9 cellular contexts compared by ENCODE assay signal in genomic region chr1:177181280-177181630, GRCh38. TPM values are rescaled to one million over a fixed set of nuclear protein-coding genes. Genes with fewer than 3 reads are reported as not detected.
DNase-seq lines count a peak whose midpoint lies in the region; ATAC-seq and TF ChIP-seq lines count a peak whose summit lies in the region.
"Had no signal": no experiment of that assay in that cellular context is flagged by ENCODE, and none has a peak within 500 bp of the region (broad histone marks: within the 10 kb centered on the region; RNA-seq: fewer than 3 reads in every experiment).

No MANE protein-coding gene starts in this region.

- no peaks in the 10 kb centered on the region for H4K20me1 ChIP-seq in DOHH2 (ENCODE audit: control insufficient read depth, insufficient read depth, low read depth, low read length)

- TF ChIP-seq CTCF in DOHH2 (IDR thresholded peaks at IDR 0.05; ENCODE audit: low read depth, low read length, poor library complexity, severe bottlenecking) = no peak
- no peak for TF ChIP-seq CTCF in MCF 10A (IDR thresholded peaks at IDR 0.05; ENCODE audit: unreplicated experiment)

- no peak overlapping the region for H3K27ac ChIP-seq in DOHH2 (ENCODE audit: low read depth, low read length)

- H3K9me3 ChIP-seq in DOHH2 (ENCODE audit: control insufficient read depth, insufficient read depth, low read length) = peaks cover 4% of the 10 kb centered on the region; the same call in 1 of the 2 replicates

- H3K27me3 Mint-ChIP-seq in MCF 10A (ENCODE audit: insufficient read depth, unreplicated experiment) (peaks cover 75% of the 10 kb centered on the region), T-cell (peaks cover 22 to 24% of the 10 kb centered on the region in 2 donors)
- H3K27me3 Mint-ChIP-seq in naive thymus-derived CD8-positive, alpha-beta T cell = peaks cover 23 to 58% (median 29%) of the 10 kb centered on the region in 5 donors
- peaks cover 14% of the 10 kb centered on the region for H3K27me3 Mint-ChIP-seq in activated CD8-positive, alpha-beta memory T cell treated with anti-CD3 and anti-CD28 coated beads, Interleukin-2, amount 10 ng/mL, durations not matched to agents 7 days and 5 days
- H3K27me3 Mint-ChIP-seq: central memory CD8-positive, alpha-beta T cell had no signal

- no peaks in the 10 kb centered on the region for H3K36me3 ChIP-seq in DOHH2 (ENCODE audit: control insufficient read depth, low read length)

- no peaks in the 10 kb centered on the region for H3K4me1 ChIP-seq in DOHH2 (ENCODE audit: control insufficient read depth, low read length)

- 0 out of 2 replicates have a peak overlapping the region, but pooled peaks have one; percentile 26 for H3K4me2 ChIP-seq in DOHH2 (ENCODE audit: low read length)

- CTCF ChIA-PET in MCF 10A (lab: Yijun Ruan, JAX) = interaction anchor here (0.6 to 6.3 kb wide), 41 partner anchors 10 to 1090 kb away, joined by 3 to 150 read pairs (median 4); partner anchors contain the start of gene ASTN1
- CTCF ChIA-PET in T-cell (lab: Charles Lee) = no interaction called here
- CTCF ChIA-PET in activated CD8-positive, alpha-beta memory T cell treated with anti-CD3 and anti-CD28 coated beads, Interleukin-2, amount 10 ng/mL, durations not matched to agents 7 days and 5 days (lab: Charles Lee) = interaction anchor here (1.4 to 1.6 kb wide), 3 partner anchors 9 to 283 kb away, joined by 3 to 5 read pairs (median 4); no protein-coding TSS in a partner anchor

- H3K27ac Mint-ChIP-seq in MCF 10A (ENCODE audit: low read depth, unreplicated experiment) (no peak overlapping the region), T-cell (no peak overlapping the region)
- no peak overlapping the region for H3K27ac Mint-ChIP-seq in naive thymus-derived CD8-positive, alpha-beta T cell
- no peak overlapping the region for H3K27ac Mint-ChIP-seq in activated CD8-positive, alpha-beta memory T cell treated with anti-CD3 and anti-CD28 coated beads, Interleukin-2, amount 10 ng/mL, durations not matched to agents 7 days and 5 days

- H3K9me3 Mint-ChIP-seq in MCF 10A (ENCODE audit: unreplicated experiment) (no peaks in the 10 kb centered on the region), T-cell (peaks cover 0 to 4% (median 0%) of the 10 kb centered on the region in 3 donors)
- H3K9me3 Mint-ChIP-seq in naive thymus-derived CD8-positive, alpha-beta T cell = peaks cover 0 to 10% (median 4%) of the 10 kb centered on the region in 9 donors
- no peaks in the 10 kb centered on the region for H3K9me3 Mint-ChIP-seq in activated CD8-positive, alpha-beta memory T cell treated with anti-CD3 and anti-CD28 coated beads, Interleukin-2, amount 10 ng/mL, durations not matched to agents 7 days and 5 days (ENCODE audit: low read depth)
- H3K9me3 Mint-ChIP-seq: central memory CD8-positive, alpha-beta T cell had no signal

- DNase-seq in MCF 10A (ENCODE audit: unreplicated experiment) (no peak), T-cell (no peak), NCI-H774 (lab: John Stamatoyannopoulos, UW) (no peak), T-helper 9 cell (no peak)
- peak in 1 of 10 donors; percentile 1 for DNase-seq in naive thymus-derived CD8-positive, alpha-beta T cell
- DNase-seq in activated CD8-positive, alpha-beta memory T cell treated with anti-CD3 and anti-CD28 coated beads, Interleukin-2, amount 10 ng/mL, durations not matched to agents 7 days and 5 days = no peak

- H3K27me3 ChIP-seq in DOHH2 (ENCODE audit: control insufficient read depth, low read length) = peaks cover 7% of the 10 kb centered on the region

- ATAC-seq in HG02623 (IDR thresholded peaks at IDR 0.05; ENCODE audit: unreplicated experiment) = peak; percentile 30
- ATAC-seq in naive thymus-derived CD8-positive, alpha-beta T cell = peak in 1 of 2 donors; percentile 12
- no peak for ATAC-seq in T-cell (replicated peaks in 1 of 4)
- ATAC-seq in activated CD8-positive, alpha-beta memory T cell treated with anti-CD3 and anti-CD28 coated beads, Interleukin-2, amount 10 ng/mL, durations not matched to agents 7 days and 5 days = no peak

- no peaks in the 10 kb centered on the region for H3F3A ChIP-seq in DOHH2 (ENCODE audit: control insufficient read depth, insufficient read depth)

- intact Hi-C loops in MCF 10A (cut with micrococcal nuclease) = loop anchor here (1.0 to 10.0 kb wide), 6 partner anchors 75 to 765 kb away; no protein-coding TSS in a partner anchor

- H3K4me3 Mint-ChIP-seq in MCF 10A (ENCODE audit: unreplicated experiment) (peak overlapping the region; percentile 56), T-cell (peak overlapping the region in 1 of 3 donors; percentile 58)
- peak overlapping the region in 8 of 10 donors; percentile 48 to 68 (median 59) for H3K4me3 Mint-ChIP-seq in naive thymus-derived CD8-positive, alpha-beta T cell
- H3K4me3 Mint-ChIP-seq in activated CD8-positive, alpha-beta memory T cell treated with anti-CD3 and anti-CD28 coated beads, Interleukin-2, amount 10 ng/mL, durations not matched to agents 7 days and 5 days = no peak overlapping the region
- H3K4me3 Mint-ChIP-seq: central memory CD8-positive, alpha-beta T cell had no signal

- H3K4me3 ChIP-seq in DOHH2 (ENCODE audit: low read length) = no peak overlapping the region

- peaks cover 8% of the 10 kb centered on the region for H3K4me1 Mint-ChIP-seq in MCF 10A (ENCODE audit: insufficient read depth, unreplicated experiment)
- H3K4me1 Mint-ChIP-seq in naive thymus-derived CD8-positive, alpha-beta T cell = peaks cover 3 to 16% (median 11%) of the 10 kb centered on the region in 4 donors
- H3K4me1 Mint-ChIP-seq in T-cell = peaks cover 8 to 18% (median 10%) of the 10 kb centered on the region in 3 donors
- peaks cover 5% of the 10 kb centered on the region for H3K4me1 Mint-ChIP-seq in activated CD8-positive, alpha-beta memory T cell treated with anti-CD3 and anti-CD28 coated beads, Interleukin-2, amount 10 ng/mL, durations not matched to agents 7 days and 5 days

- H3K36me3 Mint-ChIP-seq in MCF 10A (ENCODE audit: insufficient read depth, unreplicated experiment) = no peaks in the 10 kb centered on the region
- H3K36me3 Mint-ChIP-seq in naive thymus-derived CD8-positive, alpha-beta T cell = peaks cover 0 to 2% (median 0%) of the 10 kb centered on the region in 3 donors
- no peaks in the 10 kb centered on the region for H3K36me3 Mint-ChIP-seq in T-cell
- no peaks in the 10 kb centered on the region for H3K36me3 Mint-ChIP-seq in activated CD8-positive, alpha-beta memory T cell treated with anti-CD3 and anti-CD28 coated beads, Interleukin-2, amount 10 ng/mL, durations not matched to agents 7 days and 5 days

- no TSS peak for BruUV-seq in MCF 10A (replicated peaks; lab: Mats Ljungman, UMichigan)

- POLR2A ChIA-PET in MCF 10A (lab: Yijun Ruan, JAX) = interaction anchor here (1.5 kb wide), 1 partner anchor 26 kb away, joined by 3 read pairs; no protein-coding TSS in a partner anchor
- POLR2A ChIA-PET in naive thymus-derived CD8-positive, alpha-beta T cell (lab: Charles Lee) = no interaction called here
- POLR2A ChIA-PET in T-cell (lab: Charles Lee) = interaction anchor here in 1 of 2 donors (0.5 kb wide), 1 partner anchor 25 kb away, joined by 4 read pairs; no protein-coding TSS in a partner anchor

- no peaks in the 10 kb centered on the region for H3K9me2 ChIP-seq in DOHH2 (replicated peaks; ENCODE audit: control insufficient read depth, low read length)

- no peaks in the 10 kb centered on the region for H3K79me2 ChIP-seq in DOHH2 (ENCODE audit: control insufficient read depth, low read length)

RNA-seq across cellular contexts. Expression of gene BRINP2, which starts 10.5 kb away (rescaled TPM):
- total RNA-seq in MCF 10A (2022) (not detected in 2 replicates), T-cell (under 1 TPM in 1 of 5 donors, not detected in 4; 0.06 TPM)
- total RNA-seq in naive thymus-derived CD8-positive, alpha-beta T cell = not detected
- not detected for polyA plus RNA-seq in naive thymus-derived CD8-positive, alpha-beta T cell
- not detected for total RNA-seq in activated CD8-positive, alpha-beta memory T cell treated with anti-CD3 and anti-CD28 coated beads, Interleukin-2, amount 10 ng/mL, durations not matched to agents 7 days and 5 days

RNA-seq across cellular contexts. Expression of gene ASTN1, which starts 16.7 kb away (rescaled TPM):
- total RNA-seq in MCF 10A (2022) = not detected in 2 replicates
- total RNA-seq in naive thymus-derived CD8-positive, alpha-beta T cell = not detected
- not detected for polyA plus RNA-seq in naive thymus-derived CD8-positive, alpha-beta T cell
- under 1 TPM in 1 of 5 donors, not detected in 4; 0.06 TPM for total RNA-seq in T-cell
- not detected for total RNA-seq in activated CD8-positive, alpha-beta memory T cell treated with anti-CD3 and anti-CD28 coated beads, Interleukin-2, amount 10 ng/mL, durations not matched to agents 7 days and 5 days

Comparison
In these comparisons a context has a peak if more than half of its experiments do, and no peak if none do; other contexts are left out.
1. CTCF ChIA-PET loops: an anchor here in MCF 10A (0.6 to 6.3 kb wide) and activated CD8-positive, alpha-beta memory T cell treated with anti-CD3 and anti-CD28 coated beads, Interleukin-2, amount 10 ng/mL, durations not matched to agents 7 days and 5 days (1.4 to 1.6 kb wide); none called in T-cell.